In genomic region chr3:120244834-120245225, GRCh38 we compare ENCODE assay signal across 11 cellular contexts. TPM values are rescaled to one million over a fixed set of nuclear protein-coding genes. Genes with fewer than 3 reads are reported as not detected.
DNase-seq lines count a peak whose midpoint lies in the region; ATAC-seq and TF ChIP-seq lines count a peak whose summit lies in the region.
"Had no signal": no experiment of that assay in that cellular context is flagged by ENCODE, and none has a peak within 500 bp of the region (broad histone marks: within the 10 kb centered on the region; RNA-seq: fewer than 3 reads in every experiment).

No MANE protein-coding gene starts in this region.

- no peaks in the 10 kb centered on the region for H3K79me2 ChIP-seq in mesendoderm (ENCODE audit: control insufficient read depth, insufficient read depth, low read length)

- H3K9me3 Mint-ChIP-seq in brain, result peaks cover 0 to 6% (median 3%) of the 10 kb centered on the region in 5 experiments

- DNase-seq in NCI-H1092 treated with DMSO at 0.1 percent for 48 hours (lab: John Stamatoyannopoulos, UW), result peak; percentile 64
- peak; percentile 19 for DNase-seq in mesendoderm
- DNase-seq in superior temporal gyrus (ENCODE audit: extremely low spot score), result no peak
- no peak for DNase-seq in 8988T

- H3K9ac ChIP-seq in mesendoderm (ENCODE audit: low read length), result no peak overlapping the region

- no peaks in the 10 kb centered on the region for H3K79me1 ChIP-seq in mesendoderm (ENCODE audit: low read length)

- no peaks in the 10 kb centered on the region for H3K27me3 Mint-ChIP-seq in brain

- no peak overlapping the region for H3K56ac ChIP-seq in mesendoderm (ENCODE audit: low read length)

- no peak overlapping the region for H2BK120ac ChIP-seq in mesendoderm (ENCODE audit: low read depth, low read length)

- H3K4me1 ChIP-seq in mesendoderm (ENCODE audit: control insufficient read depth, low read depth, low read length), result no peaks in the 10 kb centered on the region
- H3K4me1 ChIP-seq: body of pancreas, suprapubic skin had no signal

- TF ChIP-seq CTCF in C4-2B (conservative IDR thresholded peaks at IDR 0.05) (no peak), brain (conservative IDR thresholded peaks at IDR 0.05) (peak in 1 of 2 experiments; percentile 34)

- ATAC-seq in HG02870 (IDR thresholded peaks at IDR 0.05; ENCODE audit: unreplicated experiment), result no peak
- ATAC-seq in HG03354 (IDR thresholded peaks at IDR 0.05; ENCODE audit: poor library complexity, severe bottlenecking, unreplicated experiment), result no peak

- peak overlapping the region; percentile 83 to 96 (median 93) for H3K27ac Mint-ChIP-seq in brain

- H2BK15ac ChIP-seq in mesendoderm (replicated peaks; ENCODE audit: low read depth), result no peak overlapping the region

- WGBS in mesendoderm (ENCODE audit: extremely low coverage, insufficient coverage, low lambda C conversion rate), result no CpG with 5 or more reads among the region's 3 CpGs

- peak overlapping the region; percentile 8 to 66 (median 24) for H3K4me3 Mint-ChIP-seq in brain

- no peak overlapping the region for H2BK5ac ChIP-seq in mesendoderm (ENCODE audit: low read length)

- no peak overlapping the region for H3K4me2 ChIP-seq in mesendoderm (ENCODE audit: low read length)

- H2AK5ac ChIP-seq in mesendoderm (ENCODE audit: low read length), result no peak overlapping the region

- H3K4me3 ChIP-seq in mesendoderm (ENCODE audit: low read length), result no peak overlapping the region
- H3K4me3 ChIP-seq: body of pancreas, suprapubic skin had no signal

- H4K8ac ChIP-seq in mesendoderm (ENCODE audit: low read depth, low read length), result no peak overlapping the region

- H3K27ac ChIP-seq in C4-2B (peak overlapping the region; percentile 26; the same call in 1 of the 2 replicates), mesendoderm (ENCODE audit: low read depth, low read length) (no peak overlapping the region)
- H3K27ac ChIP-seq: body of pancreas, neutrophil, suprapubic skin had no signal

- no peak overlapping the region for H3K4ac ChIP-seq in mesendoderm (ENCODE audit: low read depth, low read length)

- H3K4me1 Mint-ChIP-seq in brain, result peaks cover 23% of the 10 kb centered on the region

- H4K5ac ChIP-seq in mesendoderm (ENCODE audit: low read length), result no peak overlapping the region

- no peaks in the 10 kb centered on the region for H3K36me3 Mint-ChIP-seq in brain

- H3K18ac ChIP-seq in mesendoderm (ENCODE audit: low read length), result no peak overlapping the region

- H3K36me3 ChIP-seq in mesendoderm (ENCODE audit: control insufficient read depth, insufficient read depth, low read length), result no peaks in the 10 kb centered on the region
- H3K36me3 ChIP-seq: neutrophil, suprapubic skin had no signal

- no peak overlapping the region for H3K23ac ChIP-seq in mesendoderm (ENCODE audit: low read length)

- no peaks in the 10 kb centered on the region for H3K27me3 ChIP-seq in mesendoderm (ENCODE audit: insufficient read depth, low read length, poor library complexity)
- H3K27me3 ChIP-seq: suprapubic skin had no signal

RNA-seq across cellular contexts. Expression of gene GPR156, which starts 40.2 kb away (rescaled TPM):
- polyA plus RNA-seq in brain (ENCODE audit: insufficient read depth, low read depth, low replicate concordance), result not detected
- polyA plus RNA-seq in mesendoderm (2013, experiment 1 of 2), result 0.79 TPM
- polyA plus RNA-seq in mesendoderm (2013, experiment 2 of 2), result 0.78 TPM

Comparison
In these comparisons a context has a peak if more than half of its experiments do, and no peak if none do; other contexts are left out.
1. DNase-seq: peak in NCI-H1092 treated with DMSO at 0.1 percent for 48 hours (single experiment) and mesendoderm (single experiment); none in superior temporal gyrus (single experiment) and 8988T (single experiment).